In the genomic region with DNA sequence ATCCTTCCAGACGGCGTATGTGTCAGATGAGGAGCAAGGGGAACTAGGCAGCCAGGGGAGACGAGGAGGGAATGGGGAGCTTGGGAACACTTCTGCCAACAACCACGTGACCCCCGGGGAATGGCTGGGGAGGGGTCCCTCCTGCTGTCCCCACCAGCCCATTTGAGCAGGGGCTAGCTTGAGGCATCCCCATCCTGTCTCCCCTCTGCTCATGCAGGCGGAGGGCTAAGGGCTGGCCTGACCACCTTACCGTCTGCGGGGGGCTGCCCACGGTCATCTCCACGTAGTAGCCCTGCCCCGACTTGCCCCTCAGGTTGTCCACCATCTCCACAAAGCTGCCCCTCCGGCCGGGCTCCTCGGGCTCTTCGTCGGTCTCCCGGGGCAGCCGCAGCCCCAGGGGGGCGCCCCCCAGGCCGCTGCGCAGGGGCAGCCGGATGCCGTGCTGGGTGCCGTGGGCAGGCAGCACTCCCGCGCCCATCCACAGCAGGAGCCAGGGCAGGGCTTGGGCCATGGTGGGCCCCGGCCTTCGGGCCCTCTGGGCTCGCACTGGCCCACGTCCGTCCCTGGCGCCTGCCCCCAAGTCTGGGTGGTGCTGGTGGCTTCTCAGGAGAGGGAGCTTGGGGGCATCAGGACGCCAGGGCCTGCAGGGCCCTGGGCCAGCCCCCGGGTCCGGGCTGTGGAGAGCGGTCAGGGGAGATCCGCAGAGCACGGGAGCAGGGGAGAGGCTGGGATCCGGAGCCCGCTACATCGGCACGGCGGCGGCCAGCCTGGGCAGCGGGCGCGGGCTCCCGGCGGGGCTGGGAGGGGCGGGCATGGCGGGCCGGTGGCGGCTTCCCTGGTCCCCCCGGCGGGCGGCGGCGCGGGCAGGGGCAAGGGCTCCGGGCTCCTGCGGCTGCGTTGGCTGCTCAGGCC, we compare ENCODE assay signal across 7 cellular contexts. TPM values are rescaled to one million over a fixed set of nuclear protein-coding genes. Genes with fewer than 3 reads are reported as not detected.
DNase-seq lines count a peak whose midpoint lies in the region; ATAC-seq and TF ChIP-seq lines count a peak whose summit lies in the region.

No MANE protein-coding gene starts in this region.

- no peaks in the 10 kb centered on the region for H3K27me3 ChIP-seq in ovary

- WGBS in ovary, 3 donors: 1 to 2% (median 2%) methylated on average over 42 to 62 of the region's 62 CpGs

- CTCF ChIA-PET in HEK293T (lab: Yijun Ruan, JAX): interaction anchor here (0.6 to 1.2 kb wide), 2 partner anchors 19 to 402 kb away, joined by 3 to 10 read pairs; no protein-coding TSS in a partner anchor
- CTCF ChIA-PET in activated CD4-positive, alpha-beta memory T cell treated with anti-CD3 and anti-CD28 coated beads, Interleukin-2, amount 10 ng/mL, durations not matched to agents 7 days and 5 days (lab: Charles Lee): interaction anchor here (0.9 kb wide), 1 partner anchor 16 kb away, joined by 3 read pairs; no protein-coding TSS in a partner anchor

- peaks cover 12% of the 10 kb centered on the region for H3K4me1 ChIP-seq in ovary (ENCODE audit: insufficient read depth)

- H3K27me3 Mint-ChIP-seq in activated CD4-positive, alpha-beta memory T cell treated with anti-CD3 and anti-CD28 coated beads, Interleukin-2, amount 10 ng/mL, durations not matched to agents 7 days and 5 days: peaks cover 48% of the 10 kb centered on the region

- peaks cover 9% of the 10 kb centered on the region for H3K4me1 Mint-ChIP-seq in activated CD4-positive, alpha-beta memory T cell treated with anti-CD3 and anti-CD28 coated beads, Interleukin-2, amount 10 ng/mL, durations not matched to agents 7 days and 5 days

- no peak for TF ChIP-seq POLR2A in ovary (IDR thresholded peaks at IDR 0.05)
- TF ChIP-seq POLR2A in erythroblast (IDR thresholded peaks at IDR 0.05; ENCODE audit: low read length): no peak

- H3K27ac Mint-ChIP-seq in activated CD4-positive, alpha-beta memory T cell treated with anti-CD3 and anti-CD28 coated beads, Interleukin-2, amount 10 ng/mL, durations not matched to agents 7 days and 5 days: no peak overlapping the region

- no peaks in the 10 kb centered on the region for H3K36me3 ChIP-seq in ovary

- POLR2A ChIA-PET in HEK293T (lab: Yijun Ruan, JAX): interaction anchor here (1.2 to 2.4 kb wide), 2 partner anchors 12 to 19 kb away, joined by 3 to 16 read pairs; a partner anchor contains a TSS
- POLR2A ChIA-PET in activated CD4-positive, alpha-beta memory T cell treated with anti-CD3 and anti-CD28 coated beads, Interleukin-2, amount 10 ng/mL, durations not matched to agents 7 days and 5 days (lab: Charles Lee): interaction anchor here (1.7 kb wide), 1 partner anchor 12 kb away, joined by 7 read pairs; a partner anchor contains a TSS

- intact Hi-C loops in ovary (cut with DNase I): loop anchor here in 3 of 4 donors (2.0 to 10.0 kb wide), 3 partner anchors 81 to 83 kb away; a partner anchor contains a TSS

- peak overlapping the region; percentile 67 for H3K4me3 Mint-ChIP-seq in activated CD4-positive, alpha-beta memory T cell treated with anti-CD3 and anti-CD28 coated beads, Interleukin-2, amount 10 ng/mL, durations not matched to agents 7 days and 5 days

- H3K9me3 ChIP-seq in ovary: no peaks in the 10 kb centered on the region

- no peak for ATAC-seq in GM18909 (IDR thresholded peaks at IDR 0.05; ENCODE audit: poor library complexity, unreplicated experiment)
- no peak for ATAC-seq in HG02798 (IDR thresholded peaks at IDR 0.05; ENCODE audit: poor library complexity, unreplicated experiment)

- no peak for TF ChIP-seq EP300 in ovary (IDR thresholded peaks at IDR 0.05)

- H3K27ac ChIP-seq in ovary: peak overlapping the region; percentile 28 to 42

- no peaks in the 10 kb centered on the region for H3K36me3 Mint-ChIP-seq in activated CD4-positive, alpha-beta memory T cell treated with anti-CD3 and anti-CD28 coated beads, Interleukin-2, amount 10 ng/mL, durations not matched to agents 7 days and 5 days (ENCODE audit: low read depth)

- H3K9me3 Mint-ChIP-seq in activated CD4-positive, alpha-beta memory T cell treated with anti-CD3 and anti-CD28 coated beads, Interleukin-2, amount 10 ng/mL, durations not matched to agents 7 days and 5 days: no peaks in the 10 kb centered on the region

- TF ChIP-seq CTCF in fibroblast of villous mesenchyme (IDR thresholded peaks at IDR 0.05; ENCODE audit: insufficient read depth, low read depth, low read length) (no peak), ovary (IDR thresholded peaks at IDR 0.05) (no peak)

- H3K4me3 ChIP-seq in fibroblast of villous mesenchyme (ENCODE audit: low read depth, low read length): peak overlapping the region; percentile 82
- H3K4me3 ChIP-seq in ovary: peak overlapping the region; percentile 62

- DNase-seq in HEK293T (ENCODE audit: extremely low spot score) (peak; percentile 33), fibroblast of villous mesenchyme (ENCODE audit: low read depth) (no peak), ovary (peak in 3 of 5 donors; percentile 17 to 43 (median 25)), erythroblast (lab: John Stamatoyannopoulos, UW) (no peak)
- peak; percentile 21 for DNase-seq in activated CD4-positive, alpha-beta memory T cell treated with anti-CD3 and anti-CD28 coated beads, Interleukin-2, amount 10 ng/mL, durations not matched to agents 7 days and 5 days

TF ChIP-seq in HEK293T, 16 proteins besides CTCF, POLR2A, EP300 and RAD21:
- TF ChIP-seq FOXK2 (IDR thresholded peaks at IDR 0.05): no peak
- no peak for TF ChIP-seq HDGF (IDR thresholded peaks at IDR 0.05; ENCODE audit: borderline replicate concordance)
- no peak for TF ChIP-seq ARNT (IDR thresholded peaks at IDR 0.05)
- TF ChIP-seq TARDBP (IDR thresholded peaks at IDR 0.05): no peak
- TF ChIP-seq FOXA1 (IDR thresholded peaks at IDR 0.05): no peak
- TF ChIP-seq FOXM1 (IDR thresholded peaks at IDR 0.05; ENCODE audit: borderline replicate concordance): no peak
- no peak for TF ChIP-seq CTBP1 (IDR thresholded peaks at IDR 0.05; ENCODE audit: borderline replicate concordance)
- TF ChIP-seq LEF1 (IDR thresholded peaks at IDR 0.05; ENCODE audit: borderline replicate concordance): no peak
- TF ChIP-seq, protein P1, sequence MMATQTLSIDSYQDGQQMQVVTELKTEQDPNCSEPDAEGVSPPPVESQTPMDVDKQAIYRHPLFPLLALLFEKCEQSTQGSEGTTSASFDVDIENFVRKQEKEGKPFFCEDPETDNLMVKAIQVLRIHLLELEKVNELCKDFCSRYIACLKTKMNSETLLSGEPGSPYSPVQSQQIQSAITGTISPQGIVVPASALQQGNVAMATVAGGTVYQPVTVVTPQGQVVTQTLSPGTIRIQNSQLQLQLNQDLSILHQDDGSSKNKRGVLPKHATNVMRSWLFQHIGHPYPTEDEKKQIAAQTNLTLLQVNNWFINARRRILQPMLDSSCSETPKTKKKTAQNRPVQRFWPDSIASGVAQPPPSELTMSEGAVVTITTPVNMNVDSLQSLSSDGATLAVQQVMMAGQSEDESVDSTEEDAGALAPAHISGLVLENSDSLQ (IDR thresholded peaks at IDR 0.05): no peak
- no peak for TF ChIP-seq SUZ12 (IDR thresholded peaks at IDR 0.05)
- no peak for TF ChIP-seq BHLHE40 (IDR thresholded peaks at IDR 0.05; ENCODE audit: borderline replicate concordance)
- no peak for TF ChIP-seq SP1 (IDR thresholded peaks at IDR 0.05)
- no peak for TF ChIP-seq L3MBTL2 (conservative IDR thresholded peaks at IDR 0.05)
- no peak for TF ChIP-seq NFRKB (IDR thresholded peaks at IDR 0.05)

RNA-seq across cellular contexts. Expression of a gene that starts 0.5 kb away (rescaled TPM):
- under 1 TPM; 0.75 to 0.96 TPM for total RNA-seq in activated CD4-positive, alpha-beta memory T cell treated with anti-CD3 and anti-CD28 coated beads, Interleukin-2, amount 10 ng/mL, durations not matched to agents 7 days and 5 days
- total RNA-seq in fibroblast of villous mesenchyme (28.0 and 31.5 TPM in 2 replicates), ovary (10 to 100 TPM; 12.6 to 49.6 (median 30.7) TPM)
- polyA plus RNA-seq in ovary: 10 to 100 TPM; 17.1 to 99.7 TPM

RNA-seq across cellular contexts. Expression of a gene that starts 12.1 kb away (rescaled TPM):
- 10 to 100 TPM; 41.4 to 45.6 TPM for total RNA-seq in activated CD4-positive, alpha-beta memory T cell treated with anti-CD3 and anti-CD28 coated beads, Interleukin-2, amount 10 ng/mL, durations not matched to agents 7 days and 5 days
- total RNA-seq in fibroblast of villous mesenchyme: 30.3 and 33.7 TPM in 2 replicates
- 10 to 100 TPM; 21.0 to 50.4 (median 32.9) TPM for total RNA-seq in ovary
- polyA plus RNA-seq in ovary: 10 to 100 TPM; 18.6 to 21.0 TPM

RNA-seq across cellular contexts. Expression of a gene that starts 24.4 kb away (rescaled TPM):
- total RNA-seq in activated CD4-positive, alpha-beta memory T cell treated with anti-CD3 and anti-CD28 coated beads, Interleukin-2, amount 10 ng/mL, durations not matched to agents 7 days and 5 days: 1 to 10 TPM; 4.9 to 5.6 TPM
- total RNA-seq in fibroblast of villous mesenchyme (2.6 and 3.5 TPM in 2 replicates), ovary (10 to 100 TPM in 5 of 7 donors, 1 to 10 TPM in 2; 5.1 to 20.3 (median 14.2) TPM)
- polyA plus RNA-seq in ovary: 10 to 100 TPM in 1 of 2 donors, 1 to 10 TPM in 1; 8.0 to 12.7 TPM

Comparison
In these comparisons a context has a peak if more than half of its experiments do, and no peak if none do; other contexts are left out.
1. DNase-seq: peak in HEK293T (single experiment), activated CD4-positive, alpha-beta memory T cell treated with anti-CD3 and anti-CD28 coated beads, Interleukin-2, amount 10 ng/mL, durations not matched to agents 7 days and 5 days (single experiment) and ovary (3 of 5); none in fibroblast of villous mesenchyme (single experiment) and erythroblast (0 of 2).
2. RNA of a gene that starts 0.5 kb away (total RNA-seq): 28.0 to 31.5 TPM in fibroblast of villous mesenchyme and 12.6 to 49.6 TPM in ovary; 0.75 to 0.96 TPM in activated CD4-positive, alpha-beta memory T cell treated with anti-CD3 and anti-CD28 coated beads, Interleukin-2, amount 10 ng/mL, durations not matched to agents 7 days and 5 days; every median in the first group is over 4 times any median in the second.